In genomic region chr1:227718932-227719331, GRCh38 we compare ENCODE assay signal across 28 cellular contexts.
"Had no signal": no experiment of that assay in that cellular context is flagged by ENCODE, and none has a peak within 500 bp of the region (broad histone marks: within the 10 kb centered on the region; RNA-seq: fewer than 3 reads in every experiment).

No MANE protein-coding gene starts in this region.

- H3K27me3 ChIP-seq: colonic mucosa, dorsolateral prefrontal cortex, esophagus squamous epithelium, foreskin keratinocyte, gastrocnemius medialis, gastroesophageal sphincter, heart left ventricle, heart right ventricle, hepatocyte had no signal

- H2AFZ ChIP-seq: hepatocyte had no signal

- FAIRE-seq: colon, endometrium, endothelial cell of umbilical vein, frontal cortex had no signal

- H3K36me3 ChIP-seq: colonic mucosa, esophagus squamous epithelium, gastrocnemius medialis, gastroesophageal sphincter, heart left ventricle, heart right ventricle had no signal

- H3K9me3 ChIP-seq: colonic mucosa, gastrocnemius medialis had no signal

- H3K4me2 ChIP-seq: hepatocyte had no signal

- H3K79me2 ChIP-seq: hepatocyte had no signal

- ATAC-seq: effector memory CD8-positive, alpha-beta T cell; esophagus mucosa; foreskin keratinocyte; gastrocnemius medialis; gastroesophageal sphincter; heart left ventricle; heart right ventricle had no signal

- H3K27ac ChIP-seq: colonic mucosa, coronary artery, dorsolateral prefrontal cortex, epithelial cell of prostate, esophagus squamous epithelium, foreskin keratinocyte, gastrocnemius medialis, gastroesophageal sphincter, heart left ventricle, heart right ventricle, hepatocyte had no signal

- H3K4me1 ChIP-seq: colonic mucosa, esophagus squamous epithelium, foreskin keratinocyte, gastrocnemius medialis, gastroesophageal sphincter, heart left ventricle, heart right ventricle had no signal

- H3K4me3 ChIP-seq: colonic mucosa, coronary artery, dorsolateral prefrontal cortex, esophagus squamous epithelium, gastrocnemius medialis, gastroesophageal sphincter, heart left ventricle, heart right ventricle, hepatocyte had no signal

- DNase-seq: colonic mucosa; cortex of kidney; dermis blood vessel endothelial cell; dorsolateral prefrontal cortex; effector CD4-positive, alpha-beta T cell; effector CD8-positive, alpha-beta T cell; effector memory CD4-positive, alpha-beta T cell; effector memory CD8-positive, alpha-beta T cell; endodermal cell; erythroblast; esophagus squamous epithelium; foreskin fibroblast; foreskin keratinocyte; foreskin melanocyte; gastrocnemius medialis; glutamatergic neuron; head of caudate nucleus; heart left ventricle; heart right ventricle had no signal
